9 cellular contexts compared by ENCODE assay signal in genomic region chr17:31511176-31511540, GRCh38.
DNase-seq lines count a peak whose midpoint lies in the region; FAIRE-seq lines count a peak whose summit lies in the region.
"Had no signal": no experiment of that assay in that cellular context is flagged by ENCODE, and none has a peak within 500 bp of the region (broad histone marks: within the 10 kb centered on the region; RNA-seq: fewer than 3 reads in every experiment).

No MANE protein-coding gene starts in this region.

- peak overlapping the region in 1 of 2 donors; percentile 4 for H3K27ac ChIP-seq in small intestine (ENCODE audit: low read depth in 1 of 2, low read length in 1 of 2)

- H3K36me3 ChIP-seq in small intestine (ENCODE audit: control insufficient read depth in 2 of 2, insufficient read depth in 2 of 2, low read length in 2 of 2): peaks cover 0 to 3% of the 10 kb centered on the region in 2 donors

- H3K4me3 ChIP-seq in small intestine (ENCODE audit: low read depth in 1 of 2, low read length in 2 of 2): no peak overlapping the region

- H3K9me3 Mint-ChIP-seq in activated CD4-positive, alpha-beta T cell treated with anti-CD3 and anti-CD28 coated beads, Interleukin-2, amount 10 ng/mL, durations not matched to agents 7 days and 5 days: no peaks in the 10 kb centered on the region
- H3K9me3 Mint-ChIP-seq: dendritic cell treated with granulocyte-macrophage colony-stimulating factor and Interleukin-4, amounts not matched to agents 40 ng/mL and 50 ng/mL, for 4 days had no signal

- H3K27me3 Mint-ChIP-seq in activated CD4-positive, alpha-beta T cell treated with anti-CD3 and anti-CD28 coated beads, Interleukin-2, amount 10 ng/mL, durations not matched to agents 7 days and 5 days: no peaks in the 10 kb centered on the region

- peaks cover 8% of the 10 kb centered on the region for H3K36me3 Mint-ChIP-seq in activated CD4-positive, alpha-beta T cell treated with anti-CD3 and anti-CD28 coated beads, Interleukin-2, amount 10 ng/mL, durations not matched to agents 7 days and 5 days (ENCODE audit: low read depth)

- POLR2A ChIA-PET in activated CD4-positive, alpha-beta T cell treated with anti-CD3 and anti-CD28 coated beads, Interleukin-2, amount 10 ng/mL, durations not matched to agents 7 days and 5 days (lab: Charles Lee): no interaction called here

- H3K27ac Mint-ChIP-seq in activated CD4-positive, alpha-beta T cell treated with anti-CD3 and anti-CD28 coated beads, Interleukin-2, amount 10 ng/mL, durations not matched to agents 7 days and 5 days: peak overlapping the region; percentile 100

- H3K27me3 ChIP-seq in small intestine (ENCODE audit: control insufficient read depth in 2 of 2, insufficient read depth in 2 of 2, low read length in 2 of 2): no peaks in the 10 kb centered on the region

- no peak for FAIRE-seq in small intestine (lab: Jason Lieb, UNC)

- H3K4me3 Mint-ChIP-seq in activated CD4-positive, alpha-beta T cell treated with anti-CD3 and anti-CD28 coated beads, Interleukin-2, amount 10 ng/mL, durations not matched to agents 7 days and 5 days: peak overlapping the region; percentile 77
- H3K4me3 Mint-ChIP-seq: dendritic cell treated with granulocyte-macrophage colony-stimulating factor and Interleukin-4, amounts not matched to agents 40 ng/mL and 50 ng/mL, for 4 days had no signal

- H3K4me1 Mint-ChIP-seq in activated CD4-positive, alpha-beta T cell treated with anti-CD3 and anti-CD28 coated beads, Interleukin-2, amount 10 ng/mL, durations not matched to agents 7 days and 5 days: peaks cover 55% of the 10 kb centered on the region

- CTCF ChIA-PET in activated CD4-positive, alpha-beta T cell treated with anti-CD3 and anti-CD28 coated beads, Interleukin-2, amount 10 ng/mL, durations not matched to agents 7 days and 5 days (lab: Charles Lee): interaction anchor here (0.5 to 4.8 kb wide), 8 partner anchors 12 to 402 kb away, joined by 3 to 33 read pairs (median 4); no protein-coding TSS in a partner anchor

- no peak for DNase-seq in activated CD4-positive, alpha-beta T cell treated with anti-CD3 and anti-CD28 coated beads, Interleukin-2, amount 10 ng/mL, durations not matched to agents 7 days and 5 days
- DNase-seq in activated CD4-positive, alpha-beta T cell treated with anti-CD3 and anti-CD28 coated beads for 1 hour: no peak
- DNase-seq in NCI-H345 treated with DMSO at 0.1 percent for 48 hours (lab: John Stamatoyannopoulos, UW; ENCODE audit: unreplicated experiment) (peak; percentile 32), cerebellum (ENCODE audit: low spot score) (peak; percentile 51), small intestine (peak; percentile 77), NOMO-1 (lab: John Stamatoyannopoulos, UW; ENCODE audit: unreplicated experiment in 2 of 2) (no peak), GM19238 (ENCODE audit: insufficient read length, low spot score) (no peak), DMS79 treated with DMSO at 0.1 percent for 48 hours (lab: John Stamatoyannopoulos, UW) (no peak)

- no peaks in the 10 kb centered on the region for H3K9me3 ChIP-seq in small intestine (ENCODE audit: control insufficient read depth, low read depth)

- peaks cover 0 to 18% of the 10 kb centered on the region in 2 donors for H3K4me1 ChIP-seq in small intestine (ENCODE audit: control insufficient read depth in 2 of 2, insufficient read depth in 1 of 2, low read depth in 1 of 2, low read length in 1 of 2)

- WGBS in small intestine, 3 donors: 18 to 62% (median 32%) methylated on average over 9 of the region's 9 CpGs

Comparison
In these comparisons a context has a peak if more than half of its experiments do, and no peak if none do; other contexts are left out.
1. DNase-seq: peak in NCI-H345 treated with DMSO at 0.1 percent for 48 hours (single experiment), cerebellum (single experiment) and small intestine (single experiment); none in activated CD4-positive, alpha-beta T cell treated with anti-CD3 and anti-CD28 coated beads, Interleukin-2, amount 10 ng/mL, durations not matched to agents 7 days and 5 days (single experiment), activated CD4-positive, alpha-beta T cell treated with anti-CD3 and anti-CD28 coated beads for 1 hour (single experiment), NOMO-1 (0 of 2), GM19238 (single experiment) and DMS79 treated with DMSO at 0.1 percent for 48 hours (single experiment).